13 cellular contexts compared by ENCODE assay signal in genomic region chr2:65662654-65663432, GRCh38.
DNase-seq lines count a peak whose midpoint lies in the region; ATAC-seq, FAIRE-seq and TF ChIP-seq lines count a peak whose summit lies in the region.
"Had no signal": no experiment of that assay in that cellular context is flagged by ENCODE, and none has a peak within 500 bp of the region (broad histone marks: within the 10 kb centered on the region; RNA-seq: fewer than 3 reads in every experiment).

No MANE protein-coding gene starts in this region.

- H3K9me3 ChIP-seq in skeletal muscle tissue (ENCODE audit: control insufficient read depth in 3 of 3, low read length in 3 of 3), result no peaks in the 10 kb centered on the region

- H3K4me3 ChIP-seq in WI38 (ENCODE audit: low read depth, low read length), result peak overlapping the region; percentile 37
- peak overlapping the region in 2 of 3 donors; percentile 5 to 14 for H3K4me3 ChIP-seq in skeletal muscle tissue (ENCODE audit: low read length in 3 of 3)

- H3K27ac ChIP-seq in foreskin keratinocyte, result no peak overlapping the region
- H3K27ac ChIP-seq in skeletal muscle tissue (ENCODE audit: low read depth, low read length), result no peak overlapping the region

- DNase-seq in H54 (ENCODE audit: insufficient read length, low spot score) (peak; percentile 35), foreskin keratinocyte (peak; percentile 70 to 80), NCI-H2081 treated with DMSO at 0.1 percent for 48 hours (lab: John Stamatoyannopoulos, UW) (no peak), frontal cortex (ENCODE audit: low spot score in 2 of 2) (no peak)
- no peak for DNase-seq in activated CD4-positive, alpha-beta T cell treated with anti-CD3 and anti-CD28 coated beads for 1 hour
- no peak for DNase-seq in activated CD4-positive, CD25-positive, alpha-beta regulatory T cell treated with anti-CD3 and anti-CD28 coated beads, Interleukin-2, amount 50 U/mL, for 72 hours
- DNase-seq: activated CD4-positive, alpha-beta T cell treated with anti-CD3 and anti-CD28 coated beads for 4 hours; DMS53; kidney glomerular epithelial cell; NCI-H1417 had no signal

- no peaks in the 10 kb centered on the region for H3K36me3 ChIP-seq in skeletal muscle tissue (ENCODE audit: control insufficient read depth in 3 of 3, insufficient read depth in 3 of 3, low read length in 3 of 3)

- no peaks in the 10 kb centered on the region for H3K4me1 ChIP-seq in foreskin keratinocyte
- peaks cover 0 to 10% (median 0%) of the 10 kb centered on the region in 3 donors for H3K4me1 ChIP-seq in skeletal muscle tissue (ENCODE audit: control insufficient read depth in 3 of 3, insufficient read depth in 3 of 3, low read length in 3 of 3)

- no peak for TF ChIP-seq CTCF in WI38 (IDR thresholded peaks at IDR 0.05; ENCODE audit: low read depth, low read length)
- no peak for TF ChIP-seq CTCF in foreskin keratinocyte (conservative IDR thresholded peaks at IDR 0.05)

- H3K27me3 ChIP-seq in foreskin keratinocyte (no peaks in the 10 kb centered on the region), skeletal muscle tissue (ENCODE audit: control insufficient read depth in 3 of 3, insufficient read depth in 3 of 3, low read length in 3 of 3) (no peaks in the 10 kb centered on the region)

- FAIRE-seq in H54 (lab: Jason Lieb, UNC) (no peak), frontal cortex (lab: Jason Lieb, UNC) (no peak)
- FAIRE-seq: endothelial cell of umbilical vein had no signal

- ATAC-seq in foreskin keratinocyte, result peak; percentile 81

- peak overlapping the region in 1 of 3 donors; percentile 41 for H3K9ac ChIP-seq in skeletal muscle tissue (ENCODE audit: low read depth in 1 of 3, low read length in 3 of 3)

- TF ChIP-seq POLR2A in H54 (IDR thresholded peaks at IDR 0.05; ENCODE audit: low read depth, low read length), result no peak

Comparison
In these comparisons a context has a peak if more than half of its experiments do, and no peak if none do; other contexts are left out.
1. DNase-seq: peak in H54 (single experiment) and foreskin keratinocyte (2 of 2); none in activated CD4-positive, alpha-beta T cell treated with anti-CD3 and anti-CD28 coated beads for 1 hour (single experiment), activated CD4-positive, CD25-positive, alpha-beta regulatory T cell treated with anti-CD3 and anti-CD28 coated beads, Interleukin-2, amount 50 U/mL, for 72 hours (single experiment), NCI-H2081 treated with DMSO at 0.1 percent for 48 hours (single experiment) and frontal cortex (0 of 2).